8 cellular contexts compared by ENCODE assay signal in the genomic region with DNA sequence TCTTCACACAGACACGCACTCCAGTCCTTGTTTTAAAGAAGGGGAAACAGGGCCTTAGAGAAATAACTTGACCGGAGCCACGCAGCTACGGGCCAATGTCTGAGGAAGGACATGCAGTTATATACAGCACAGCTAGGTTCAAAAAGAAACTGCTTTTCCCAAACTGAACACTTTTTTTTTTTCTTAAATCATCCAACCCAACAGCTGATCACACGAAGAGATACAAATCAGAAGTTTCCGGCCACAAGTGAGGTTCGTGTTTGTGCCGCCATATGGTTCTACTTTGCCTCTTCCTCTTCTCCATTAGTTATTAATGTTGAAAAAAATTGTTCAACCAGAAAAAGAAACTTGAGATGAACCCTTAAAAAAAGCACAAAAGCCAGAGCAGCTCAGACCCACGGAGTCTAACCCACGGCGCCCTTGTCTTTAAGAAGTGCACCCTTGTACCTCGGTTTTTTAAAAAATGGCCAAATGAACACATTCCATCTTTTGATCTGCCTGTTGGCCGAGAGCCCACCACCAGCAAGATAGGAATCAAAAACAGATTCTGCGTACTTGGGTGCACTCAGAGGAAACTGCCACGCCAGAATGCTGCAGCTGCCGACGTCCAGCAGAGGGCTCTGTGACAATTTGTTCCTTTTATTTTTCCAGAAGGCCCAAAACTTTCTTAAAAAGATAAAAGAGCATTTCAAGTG.
DNase-seq lines count a peak whose midpoint lies in the region; ATAC-seq, FAIRE-seq and TF ChIP-seq lines count a peak whose summit lies in the region.

No MANE protein-coding gene starts in this region.

- peak overlapping the region; percentile 64 for H3K4me3 Mint-ChIP-seq in stimulated activated effector memory CD8-positive, alpha-beta T cell treated with anti-CD3 and anti-CD28 coated beads, Interleukin-12 subunit alpha, Interleukin-12 subunit beta, amount 100 ng/mL, for 72 hours

- DNase-seq in D721Med (ENCODE audit: insufficient read length, low spot score) (no peak), NB4 (ENCODE audit: low read depth) (peak; percentile 45), NCI-H526 treated with DMSO at 0.1 percent for 48 hours (lab: John Stamatoyannopoulos, UW) (no peak)
- peak; percentile 39 to 41 for DNase-seq in activated CD8-positive, alpha-beta memory T cell treated with anti-CD3 and anti-CD28 coated beads for 1 hour (ENCODE audit: extremely low read depth in 1 of 2, low read depth in 1 of 2)
- DNase-seq in stimulated activated effector memory CD8-positive, alpha-beta T cell treated with anti-CD3 and anti-CD28 coated beads, Interleukin-12 subunit alpha, Interleukin-12 subunit beta, amount 100 ng/mL, for 72 hours (ENCODE audit: low spot score in 2 of 2) = peak in 1 of 2 donors; percentile 62

- peaks cover 80% of the 10 kb centered on the region for H3K4me1 Mint-ChIP-seq in stimulated activated effector memory CD8-positive, alpha-beta T cell treated with anti-CD3 and anti-CD28 coated beads, Interleukin-12 subunit alpha, Interleukin-12 subunit beta, amount 100 ng/mL, for 72 hours

- H3K36me3 Mint-ChIP-seq in stimulated activated effector memory CD8-positive, alpha-beta T cell treated with anti-CD3 and anti-CD28 coated beads, Interleukin-12 subunit alpha, Interleukin-12 subunit beta, amount 100 ng/mL, for 72 hours = peaks cover 48% of the 10 kb centered on the region

- peak overlapping the region; percentile 79 for H3K27ac Mint-ChIP-seq in stimulated activated effector memory CD8-positive, alpha-beta T cell treated with anti-CD3 and anti-CD28 coated beads, Interleukin-12 subunit alpha, Interleukin-12 subunit beta, amount 100 ng/mL, for 72 hours

- H3K4me3 ChIP-seq in NB4 (ENCODE audit: low read depth, low read length) = no peak overlapping the region
- H3K4me3 ChIP-seq in endocrine pancreas (ENCODE audit: control insufficient read depth, insufficient read depth, low read length) = peak overlapping the region; percentile 36
- peak overlapping the region in 1 of 2 donors; percentile 30 for H3K4me3 ChIP-seq in muscle layer of duodenum (ENCODE audit: low read depth in 1 of 2, low read length in 2 of 2)

- H3K36me3 ChIP-seq in endocrine pancreas (ENCODE audit: control insufficient read depth, insufficient read depth, low read length) = no peaks in the 10 kb centered on the region
- H3K36me3 ChIP-seq in muscle layer of duodenum (ENCODE audit: control insufficient read depth in 1 of 2, insufficient read depth in 2 of 2, low read length in 2 of 2) = peaks cover 4% of the 10 kb centered on the region in 2 donors

- TF ChIP-seq POLR2A in NB4 (IDR thresholded peaks at IDR 0.05; ENCODE audit: extremely low read depth, insufficient read length) = no peak

- TF ChIP-seq CTCF in D721Med (IDR thresholded peaks at IDR 0.05; ENCODE audit: insufficient read depth, missing control alignments) (peak; percentile 70), NB4 (IDR thresholded peaks at IDR 0.05; ENCODE audit: low read depth, low read length) (peak; percentile 72)

- FAIRE-seq in D721Med (lab: Jason Lieb, UNC) = no peak

- peak; percentile 72 for ATAC-seq in GM21529 (IDR thresholded peaks at IDR 0.05; ENCODE audit: unreplicated experiment)
- ATAC-seq in stimulated activated effector memory CD8-positive, alpha-beta T cell treated with anti-CD3 and anti-CD28 coated beads, Interleukin-12 subunit alpha, Interleukin-12 subunit beta, amount 100 ng/mL, for 72 hours = peak; percentile 60

- H3K27me3 ChIP-seq in endocrine pancreas (ENCODE audit: control insufficient read depth, insufficient read depth, low read length) (no peaks in the 10 kb centered on the region), muscle layer of duodenum (ENCODE audit: low read depth, low read length) (no peaks in the 10 kb centered on the region)

- peak overlapping the region; percentile 70 for H3K27ac ChIP-seq in muscle layer of duodenum (ENCODE audit: low read length)

- H3K4me1 ChIP-seq in endocrine pancreas (ENCODE audit: control insufficient read depth, insufficient read depth, low read length) (no peaks in the 10 kb centered on the region), muscle layer of duodenum (ENCODE audit: control insufficient read depth in 1 of 2, insufficient read depth in 2 of 2, low read length in 2 of 2) (peaks cover 34 to 55% of the 10 kb centered on the region in 2 donors)

- H3K9ac ChIP-seq in endocrine pancreas (ENCODE audit: control insufficient read depth, insufficient read depth, low read length) = no peak overlapping the region

- no peaks in the 10 kb centered on the region for H3K9me3 ChIP-seq in endocrine pancreas (ENCODE audit: control insufficient read depth, low read length)
- H3K9me3 ChIP-seq in muscle layer of duodenum (ENCODE audit: control insufficient read depth in 1 of 2, low read length in 2 of 2) = no peaks in the 10 kb centered on the region

- no peaks in the 10 kb centered on the region for H3K9me3 Mint-ChIP-seq in stimulated activated effector memory CD8-positive, alpha-beta T cell treated with anti-CD3 and anti-CD28 coated beads, Interleukin-12 subunit alpha, Interleukin-12 subunit beta, amount 100 ng/mL, for 72 hours

Comparison
In these comparisons a context has a peak if more than half of its experiments do, and no peak if none do; other contexts are left out.
1. DNase-seq: peak in NB4 (single experiment) and activated CD8-positive, alpha-beta memory T cell treated with anti-CD3 and anti-CD28 coated beads for 1 hour (2 of 2); none in D721Med (single experiment) and NCI-H526 treated with DMSO at 0.1 percent for 48 hours (single experiment).